23 cellular contexts compared by ENCODE assay signal in genomic region chr2:159262904-159263303, GRCh38. TPM values are rescaled to one million over a fixed set of nuclear protein-coding genes. Genes with fewer than 3 reads are reported as not detected.
DNase-seq lines count a peak whose midpoint lies in the region; ATAC-seq and TF ChIP-seq lines count a peak whose summit lies in the region.
"Had no signal": no experiment of that assay in that cellular context is flagged by ENCODE, and none has a peak within 500 bp of the region (broad histone marks: within the 10 kb centered on the region; RNA-seq: fewer than 3 reads in every experiment).

No MANE protein-coding gene starts in this region.

- H3K4me1 Mint-ChIP-seq in activated CD8-positive, alpha-beta T cell treated with anti-CD3 and anti-CD28 coated beads for 36 hours (ENCODE audit: low read depth): no peaks in the 10 kb centered on the region

- 0 out of 2 replicates have a peak overlapping the region, but pooled peaks have one; percentile 39 for H3K27ac ChIP-seq in DND-41 (ENCODE audit: low read length)
- H3K27ac ChIP-seq in right atrium auricular region: peak overlapping the region; percentile 16 to 61
- peak overlapping the region; percentile 39 for H3K27ac ChIP-seq in parathyroid adenoma
- H3K27ac ChIP-seq: A549; BLaER1 treated with 17β-estradiol and CSF1 and Interleukin-3, amounts not matched to agents 10 nM and 100 nM had no signal

- no peak overlapping the region for H3K9ac ChIP-seq in DND-41 (ENCODE audit: low read depth, low read length)
- H3K9ac ChIP-seq in parathyroid adenoma: no peak overlapping the region
- H3K9ac ChIP-seq: BLaER1 treated with 17β-estradiol and CSF1 and Interleukin-3, amounts not matched to agents 10 nM and 100 nM had no signal

- H3K4me2 ChIP-seq in DND-41 (ENCODE audit: insufficient read depth, low read length) (no peak overlapping the region), parathyroid adenoma (ENCODE audit: low read length) (no peak overlapping the region)
- H3K4me2 ChIP-seq: A549; BLaER1 treated with 17β-estradiol and CSF1 and Interleukin-3, amounts not matched to agents 10 nM and 100 nM had no signal

- TF ChIP-seq CTCF in DND-41 (IDR thresholded peaks at IDR 0.05; ENCODE audit: borderline replicate concordance, extremely low read depth, low read length, poor library complexity, severe bottlenecking) (no peak), fibroblast of mammary gland (conservative IDR thresholded peaks at IDR 0.05; ENCODE audit: control insufficient read depth, insufficient read depth, low read depth, low read length) (no peak), right atrium auricular region (IDR thresholded peaks at IDR 0.05) (no peak), parathyroid adenoma (IDR thresholded peaks at IDR 0.05) (no peak)
- no peak for TF ChIP-seq CTCF in activated CD8-positive, alpha-beta T cell treated with anti-CD3 and anti-CD28 coated beads for 36 hours (IDR thresholded peaks at IDR 0.05)

- no peaks in the 10 kb centered on the region for H3K27me3 Mint-ChIP-seq in activated CD8-positive, alpha-beta T cell treated with anti-CD3 and anti-CD28 coated beads for 36 hours

- H3K36me3 ChIP-seq in DND-41 (ENCODE audit: insufficient read depth, low read length) (peaks cover 36% of the 10 kb centered on the region), right atrium auricular region (no peaks in the 10 kb centered on the region), parathyroid adenoma (ENCODE audit: control insufficient read depth, insufficient read depth, low read length) (no peaks in the 10 kb centered on the region)

- H3K4me3 ChIP-seq in DND-41 (ENCODE audit: low read depth in 1 of 2, low read length in 2 of 2): no peak overlapping the region
- no peak overlapping the region for H3K4me3 ChIP-seq in fibroblast of mammary gland (ENCODE audit: control insufficient read depth, low read depth, low read length)
- no peak overlapping the region for H3K4me3 ChIP-seq in right atrium auricular region
- no peak overlapping the region for H3K4me3 ChIP-seq in parathyroid adenoma (ENCODE audit: low read depth, low read length)
- H3K4me3 ChIP-seq: A549; BLaER1 treated with 17β-estradiol and CSF1 and Interleukin-3, amounts not matched to agents 10 nM and 100 nM; GM12878 had no signal

- no peak for DNase-seq in DND-41
- DNase-seq in fibroblast of mammary gland (ENCODE audit: low read depth): peak; percentile 4
- no peak for DNase-seq in right atrium auricular region (ENCODE audit: low spot score)
- no peak for DNase-seq in activated CD8-positive, alpha-beta T cell treated with anti-CD3 and anti-CD28 coated beads for 36 hours
- DNase-seq: Calu3; CD8-positive, alpha-beta T cell; EL; H7; HFFc6; KG1; MV-4-11; NCI-H187; NCI-H2107; NCI-H510A; NCI-H774; OCI-M1; SIG-M5 had no signal

- H3K9me3 ChIP-seq in DND-41 (ENCODE audit: insufficient read depth, low read length, severe bottlenecking) (no peaks in the 10 kb centered on the region), right atrium auricular region (no peaks in the 10 kb centered on the region), parathyroid adenoma (ENCODE audit: control insufficient read depth, low read length) (no peaks in the 10 kb centered on the region)
- H3K9me3 ChIP-seq: A549 had no signal

- H2AFZ ChIP-seq in DND-41 (ENCODE audit: low read depth, low read length) (no peak overlapping the region), parathyroid adenoma (no peak overlapping the region)

- H3K27me3 ChIP-seq in DND-41 (ENCODE audit: insufficient read depth, low read length, poor library complexity) (no peaks in the 10 kb centered on the region), right atrium auricular region (no peaks in the 10 kb centered on the region), parathyroid adenoma (ENCODE audit: control insufficient read depth, insufficient read depth, low read length) (no peaks in the 10 kb centered on the region)
- H3K27me3 ChIP-seq: BLaER1 treated with 17β-estradiol and CSF1 and Interleukin-3, amounts not matched to agents 10 nM and 100 nM had no signal

- H3K79me2 ChIP-seq in DND-41 (ENCODE audit: insufficient read depth, low read length) (peaks cover 59% of the 10 kb centered on the region), parathyroid adenoma (no peaks in the 10 kb centered on the region)

- intact Hi-C loops in activated CD8-positive, alpha-beta T cell treated with anti-CD3 and anti-CD28 coated beads for 36 hours (cut with micrococcal nuclease): no loop called here

- CTCF ChIA-PET in activated CD8-positive, alpha-beta T cell treated with anti-CD3 and anti-CD28 coated beads for 36 hours (lab: Charles Lee): no interaction called here

- ATAC-seq in DND-41 (ENCODE audit: insufficient read depth, low read depth): no peak; the same call in 2 of the 3 replicates
- no peak for ATAC-seq in GM19463 (IDR thresholded peaks at IDR 0.05; ENCODE audit: unreplicated experiment)
- ATAC-seq in GM18502 (IDR thresholded peaks at IDR 0.05; ENCODE audit: poor library complexity, unreplicated experiment): no peak
- ATAC-seq in activated CD8-positive, alpha-beta T cell treated with anti-CD3 and anti-CD28 coated beads for 36 hours: no peak
- ATAC-seq: A549; CD8-positive, alpha-beta T cell; GM12878 had no signal

- H3K4me1 ChIP-seq in DND-41 (ENCODE audit: insufficient read depth, low read length) (no peaks in the 10 kb centered on the region), right atrium auricular region (peaks cover 0 to 15% of the 10 kb centered on the region in 2 donors), parathyroid adenoma (peaks cover 8% of the 10 kb centered on the region)
- H3K4me1 ChIP-seq: BLaER1 treated with 17β-estradiol and CSF1 and Interleukin-3, amounts not matched to agents 10 nM and 100 nM had no signal

- H3K27ac Mint-ChIP-seq in activated CD8-positive, alpha-beta T cell treated with anti-CD3 and anti-CD28 coated beads for 36 hours: no peak overlapping the region
- H3K27ac Mint-ChIP-seq: HFFc6 had no signal

- peaks cover 15% of the 10 kb centered on the region for H3K36me3 Mint-ChIP-seq in activated CD8-positive, alpha-beta T cell treated with anti-CD3 and anti-CD28 coated beads for 36 hours (ENCODE audit: low read depth)

- POLR2A ChIA-PET in activated CD8-positive, alpha-beta T cell treated with anti-CD3 and anti-CD28 coated beads for 36 hours (lab: Charles Lee): no interaction called here

- H3K9me3 Mint-ChIP-seq in activated CD8-positive, alpha-beta T cell treated with anti-CD3 and anti-CD28 coated beads for 36 hours: no peaks in the 10 kb centered on the region
- H3K9me3 Mint-ChIP-seq: CD8-positive, alpha-beta T cell; HFFc6 had no signal

- no peak overlapping the region for H3K4me3 Mint-ChIP-seq in activated CD8-positive, alpha-beta T cell treated with anti-CD3 and anti-CD28 coated beads for 36 hours
- H3K4me3 Mint-ChIP-seq: CD8-positive, alpha-beta T cell; HFFc6 had no signal

- H4K20me1 ChIP-seq in DND-41 (ENCODE audit: insufficient read depth, low read length): no peaks in the 10 kb centered on the region; the same call in 1 of the 2 replicates
- H4K20me1 ChIP-seq: BLaER1 treated with 17β-estradiol and CSF1 and Interleukin-3, amounts not matched to agents 10 nM and 100 nM had no signal

RNA-seq across cellular contexts. Expression of gene WDSUB1, which starts 23.6 kb away (rescaled TPM):
- total RNA-seq in right atrium auricular region: 1 to 10 TPM; 3.2 to 4.7 TPM
- total RNA-seq in activated CD8-positive, alpha-beta T cell treated with anti-CD3 and anti-CD28 coated beads for 36 hours: 1 to 10 TPM; 6.8 to 8.6 TPM
